In genomic region chr19:45524575-45525129, GRCh38 we compare ENCODE assay signal across 22 cellular contexts. TPM values are rescaled to one million over a fixed set of nuclear protein-coding genes. Genes with fewer than 3 reads are reported as not detected.
DNase-seq lines count a peak whose midpoint lies in the region; ATAC-seq, FAIRE-seq and TF ChIP-seq lines count a peak whose summit lies in the region.
"Had no signal": no experiment of that assay in that cellular context is flagged by ENCODE, and none has a peak within 500 bp of the region (broad histone marks: within the 10 kb centered on the region; RNA-seq: fewer than 3 reads in every experiment).

No MANE protein-coding gene starts in this region.

- intact Hi-C loops in HepG2 (cut with micrococcal nuclease; ENCODE audit: unreplicated experiment), result loop anchor here (5.0 kb wide), 1 partner anchor 33 kb away; no protein-coding TSS in a partner anchor

- H3K4me3 ChIP-seq in liver (ENCODE audit: low read depth in 1 of 3, low read length in 3 of 3) (no peak overlapping the region), HepG2 (replicated peaks in 1 of 3; ENCODE audit: insufficient read depth in 1 of 3, low read depth in 2 of 3, low read length in 3 of 3) (no peak overlapping the region), gastroesophageal sphincter (no peak overlapping the region), neutrophil (ENCODE audit: low read depth in 1 of 2, low read length in 1 of 2) (no peak overlapping the region)
- H3K4me3 ChIP-seq: ascending aorta, ovary, upper lobe of right lung had no signal

- TF ChIP-seq CTCF in liver (IDR thresholded peaks at IDR 0.05; ENCODE audit: low read depth, low read length, missing input control) (no peak), HepG2 (CRISPR knock-in tag; IDR thresholded peaks at IDR 0.05) (no peak), gastroesophageal sphincter (IDR thresholded peaks at IDR 0.05) (no peak), neutrophil (IDR thresholded peaks at IDR 0.05) (no peak)

- H4K20me1 ChIP-seq in HepG2 (ENCODE audit: insufficient read depth, low read length), result peaks cover 4% of the 10 kb centered on the region; the same call in 1 of the 2 replicates

- in situ Hi-C loops in HepG2 (cut with HindIII; ENCODE audit: extremely low pct_ligation_motif_present, low pct_unique_long_range_greater_than_20kb), result loop anchor here (5.0 kb wide), 1 partner anchor 33 kb away; no protein-coding TSS in a partner anchor

- H2AFZ ChIP-seq in HepG2 (ENCODE audit: low read length), result no peak overlapping the region

- H3K9ac ChIP-seq in liver (ENCODE audit: low read depth in 1 of 2, low read length in 2 of 2) (no peak overlapping the region), HepG2 (ENCODE audit: insufficient read depth, low read depth, low read length) (no peak overlapping the region)

- H3K36me3 ChIP-seq in liver (ENCODE audit: control insufficient read depth in 4 of 4, insufficient read depth in 3 of 4, low read depth in 1 of 4, low read length in 3 of 4), result peaks cover 1 to 23% (median 9%) of the 10 kb centered on the region in 4 donors
- peaks cover 28 to 54% of the 10 kb centered on the region in 2 experiments for H3K36me3 ChIP-seq in HepG2 (replicated peaks in 1 of 2; ENCODE audit: control insufficient read depth in 1 of 2, insufficient read depth in 2 of 2, low read length in 2 of 2)
- peaks cover 0 to 76% of the 10 kb centered on the region in 2 donors for H3K36me3 ChIP-seq in gastroesophageal sphincter
- H3K36me3 ChIP-seq in neutrophil, result peaks cover 98% of the 10 kb centered on the region
- H3K36me3 ChIP-seq: ovary had no signal

- TF ChIP-seq EP300 in HepG2 (IDR thresholded peaks at IDR 0.05; ENCODE audit: low read depth in 2 of 2, low read length in 2 of 2) (no peak), HepG2 (CRISPR knock-in tag; IDR thresholded peaks at IDR 0.05; ENCODE audit: borderline replicate concordance) (no peak), gastroesophageal sphincter (IDR thresholded peaks at IDR 0.05) (no peak)

- H3K4me1 ChIP-seq in liver (ENCODE audit: control insufficient read depth in 4 of 4, insufficient read depth in 4 of 4, low read length in 3 of 4) (peaks cover 5 to 23% (median 9%) of the 10 kb centered on the region in 4 donors), HepG2 (ENCODE audit: insufficient read depth, low read length) (no peaks in the 10 kb centered on the region), gastroesophageal sphincter (peaks cover 0 to 88% (median 12%) of the 10 kb centered on the region in 3 donors), neutrophil (ENCODE audit: control insufficient read depth in 1 of 2, insufficient read depth in 1 of 2, low read depth in 1 of 2, low read length in 1 of 2) (peaks cover 74 to 90% of the 10 kb centered on the region in 2 experiments)
- H3K4me1 ChIP-seq: upper lobe of right lung had no signal

- no TSS peak for BruUV-seq in HepG2 (replicated peaks; lab: Mats Ljungman, UMichigan)

- no peaks in the 10 kb centered on the region for H3K27me3 ChIP-seq in liver (ENCODE audit: control insufficient read depth in 4 of 4, insufficient read depth in 4 of 4, low read length in 3 of 4)
- H3K27me3 ChIP-seq in HepG2 (ENCODE audit: control insufficient read depth in 1 of 2, insufficient read depth in 2 of 2, low read length in 2 of 2), result no peaks in the 10 kb centered on the region
- peaks cover 5% of the 10 kb centered on the region for H3K27me3 ChIP-seq in gastroesophageal sphincter
- no peaks in the 10 kb centered on the region for H3K27me3 ChIP-seq in neutrophil
- H3K27me3 ChIP-seq: ovary, upper lobe of right lung had no signal

- CTCF ChIA-PET in HepG2 (lab: Yijun Ruan, JAX; ENCODE audit: low intra/inter-chr PET ratio, low total read pairs), result no interaction called here

- H3K4me2 ChIP-seq in HepG2 (ENCODE audit: low read depth, low read length), result no peak overlapping the region

- FAIRE-seq in HepG2 (lab: Jason Lieb, UNC), result no peak
- FAIRE-seq: H54 had no signal

- POLR2A ChIA-PET in HepG2 (lab: Yijun Ruan, JAX), result interaction anchor here (0.6 kb wide), 1 partner anchor 216 kb away, joined by 3 read pairs; no protein-coding TSS in a partner anchor

- TF ChIP-seq RAD21 in liver (IDR thresholded peaks at IDR 0.05), result no peak
- no peak for TF ChIP-seq RAD21 in HepG2 (CRISPR knock-in tag; IDR thresholded peaks at IDR 0.05)

- WGBS in liver, result 66% methylated on average over 15 of the region's 15 CpGs
- 97% methylated on average over 15 of the region's 15 CpGs for WGBS in HepG2 (ENCODE audit: low lambda C conversion rate)
- WGBS in gastroesophageal sphincter (ENCODE audit: low coverage in 1 of 2), 2 donors, result 71 to 83% methylated on average over 7 to 8 of the region's 15 CpGs

- no peak for TF ChIP-seq POLR2A in HepG2 (IDR thresholded peaks at IDR 0.05; ENCODE audit: insufficient read depth in 1 of 2, low read depth in 2 of 2, low read length in 2 of 2)
- no peak for TF ChIP-seq POLR2A in gastroesophageal sphincter (IDR thresholded peaks at IDR 0.05)

- H3K79me2 ChIP-seq in HepG2 (ENCODE audit: insufficient read depth, low read length), result no peaks in the 10 kb centered on the region

- H3K9me3 ChIP-seq in liver (ENCODE audit: control insufficient read depth in 4 of 4, low read length in 3 of 4), result no peaks in the 10 kb centered on the region
- no peaks in the 10 kb centered on the region for H3K9me3 ChIP-seq in HepG2 (ENCODE audit: low read length)
- no peaks in the 10 kb centered on the region for H3K9me3 ChIP-seq in gastroesophageal sphincter
- peaks cover 6% of the 10 kb centered on the region for H3K9me3 ChIP-seq in neutrophil
- H3K9me3 ChIP-seq: ascending aorta, ovary, upper lobe of right lung had no signal

- no peak for DNase-seq in HepG2 (ENCODE audit: low spot score)
- no peak for DNase-seq in LoVo (ENCODE audit: low spot score)
- DNase-seq: activated CD4-positive, alpha-beta T cell treated with anti-CD3 and anti-CD28 coated beads, Interleukin-2, amount 50 U/mL, for 4 hours; cerebellar nuclear complex; DMS79; GF-D8; left colon; natural killer cell; NCI-H1048; NCI-H187 treated with DMSO at 0.1 percent for 48 hours; NCI-H69; RPMI8226; upper lobe of right lung had no signal

- no peak for ATAC-seq in HepG2
- ATAC-seq in gastroesophageal sphincter, result no peak
- ATAC-seq in GM19351 (IDR thresholded peaks at IDR 0.05; ENCODE audit: unreplicated experiment), result no peak
- no peak for ATAC-seq in GM21529 (IDR thresholded peaks at IDR 0.05; ENCODE audit: unreplicated experiment)
- no peak for ATAC-seq in HG02970 (IDR thresholded peaks at IDR 0.05; ENCODE audit: low FRiP score, unreplicated experiment)
- ATAC-seq: left colon, upper lobe of right lung had no signal

- H3K27ac ChIP-seq in liver (ENCODE audit: low read depth in 1 of 2, low read length in 2 of 2) (no peak overlapping the region), HepG2 (ENCODE audit: extremely low read length, insufficient read depth, low read length) (no peak overlapping the region), gastroesophageal sphincter (peak overlapping the region in 3 of 4 donors; percentile 62 to 75 (median 70)), neutrophil (peak overlapping the region; percentile 75)
- H3K27ac ChIP-seq: ovary, upper lobe of right lung had no signal

RNA-seq across cellular contexts. Expression of gene VASP, which starts 17.4 kb away (rescaled TPM):
- total RNA-seq in liver (10 to 100 TPM; 20.2 to 29.1 TPM), HepG2 (2016; rRNA removed; fragmentation: Illumina TruSeq; extraction: Trizol) (64.6 and 67.1 TPM in 2 replicates), gastroesophageal sphincter (100 to 1,000 TPM; 140 to 246 (median 167) TPM)
- polyA plus RNA-seq in liver (10 to 100 TPM in 1 of 2 donors, 1 to 10 TPM in 1; 7.3 to 25.3 TPM), HepG2 (2011; rRNA removed) (41.8 and 49.1 TPM in 2 replicates)
- total RNA-seq in HepG2 (2016; cell fraction: cytosol; rRNA removed; fragmentation: Illumina TruSeq; extraction: Trizol; ENCODE audit: low read depth), result 22.8 and 24.0 TPM in 2 replicates
- 60.7 and 68.5 TPM in 2 replicates for total RNA-seq in HepG2 (2016; cell fraction: insoluble cytoplasmic fraction; rRNA removed; fragmentation: Illumina TruSeq; extraction: Trizol)
- 55.3 and 59.3 TPM in 2 replicates for total RNA-seq in HepG2 (2016; cell fraction: membrane; rRNA removed; fragmentation: Illumina TruSeq; extraction: Trizol)
- 38.8 and 40.6 TPM in 2 replicates for total RNA-seq in HepG2 (2016; cell fraction: nucleus; rRNA removed; fragmentation: Illumina TruSeq; extraction: Trizol)
- 29.9 and 46.4 TPM in 2 replicates for polyA plus RNA-seq in HepG2 (2011; cell fraction: cytosol; rRNA removed)
- 78.2 and 83.1 TPM in 2 replicates for polyA plus RNA-seq in HepG2 (2011; cell fraction: nucleus; rRNA removed)
- polyA plus RNA-seq in HepG2 (2012), result 30.9 and 35.9 TPM in 2 replicates
- 20.6 and 22.3 TPM in 2 replicates for polyA plus RNA-seq in HepG2 (2016; cell fraction: cytosol; fragmentation: Illumina TruSeq; extraction: Trizol; ENCODE audit: low read depth)
- polyA plus RNA-seq in HepG2 (2016; cell fraction: insoluble cytoplasmic fraction; fragmentation: Illumina TruSeq; extraction: Trizol; ENCODE audit: low read depth), result 75.4 and 76.4 TPM in 2 replicates
- 40.8 and 44.1 TPM in 2 replicates for polyA plus RNA-seq in HepG2 (2016; cell fraction: membrane; fragmentation: Illumina TruSeq; extraction: Trizol; ENCODE audit: low read depth)
- polyA plus RNA-seq in HepG2 (2016; cell fraction: nucleus; fragmentation: Illumina TruSeq; extraction: Trizol; ENCODE audit: insufficient read depth, low read depth), result 70.9 and 74.4 TPM in 2 replicates
- 38.0 and 110 TPM in 2 replicates for polyA minus RNA-seq in HepG2 (2011; rRNA and poly(A)+ RNA removed; ENCODE audit: low replicate concordance)
- 36.7 and 47.2 TPM in 2 replicates for polyA minus RNA-seq in HepG2 (2011; cell fraction: cytosol; rRNA and poly(A)+ RNA removed)
- polyA minus RNA-seq in HepG2 (2011; cell fraction: nucleus; rRNA and poly(A)+ RNA removed), result 31.7 and 50.2 TPM in 2 replicates

RNA-seq across cellular contexts. Expression of gene PPM1N, which starts 26.4 kb away (rescaled TPM):
- total RNA-seq in liver (1 to 10 TPM in 1 of 2 donors, under 1 TPM in 1; 0.17 to 1.5 TPM), HepG2 (2016; rRNA removed; fragmentation: Illumina TruSeq; extraction: Trizol) (0.31 and 0.67 TPM in 2 replicates), gastroesophageal sphincter (1 to 10 TPM in 3 of 4 donors, under 1 TPM in 1; 0.96 to 3.2 (median 2.1) TPM)
- polyA plus RNA-seq in liver (under 1 TPM; 0.45 to 0.49 TPM), HepG2 (2011; rRNA removed) (1.3 and 1.8 TPM in 2 replicates)
- total RNA-seq in HepG2 (2016; cell fraction: cytosol; rRNA removed; fragmentation: Illumina TruSeq; extraction: Trizol; ENCODE audit: low read depth), result 0.53 and 0.71 TPM in 2 replicates
- 0.48 and 0.91 TPM in 2 replicates for total RNA-seq in HepG2 (2016; cell fraction: insoluble cytoplasmic fraction; rRNA removed; fragmentation: Illumina TruSeq; extraction: Trizol)
- total RNA-seq in HepG2 (2016; cell fraction: membrane; rRNA removed; fragmentation: Illumina TruSeq; extraction: Trizol), result 0.72 and 1.2 TPM in 2 replicates
- total RNA-seq in HepG2 (2016; cell fraction: nucleus; rRNA removed; fragmentation: Illumina TruSeq; extraction: Trizol), result not detected in 2 replicates
- 2.6 TPM in 2 replicates for polyA plus RNA-seq in HepG2 (2011; cell fraction: cytosol; rRNA removed)
- 1.1 and 2.1 TPM in 2 replicates for polyA plus RNA-seq in HepG2 (2011; cell fraction: nucleus; rRNA removed)
- 1.4 and 1.9 TPM in 2 replicates for polyA plus RNA-seq in HepG2 (2012)
- polyA plus RNA-seq in HepG2 (2016; cell fraction: cytosol; fragmentation: Illumina TruSeq; extraction: Trizol; ENCODE audit: low read depth), result 0.86 and 1.5 TPM in 2 replicates
- 0.76 TPM in 1 of 2 replicates, not detected in the other for polyA plus RNA-seq in HepG2 (2016; cell fraction: insoluble cytoplasmic fraction; fragmentation: Illumina TruSeq; extraction: Trizol; ENCODE audit: low read depth)
- polyA plus RNA-seq in HepG2 (2016; cell fraction: membrane; fragmentation: Illumina TruSeq; extraction: Trizol; ENCODE audit: low read depth), result 0.77 and 1.1 TPM in 2 replicates
- polyA plus RNA-seq in HepG2 (2016; cell fraction: nucleus; fragmentation: Illumina TruSeq; extraction: Trizol; ENCODE audit: insufficient read depth, low read depth), result 1.2 TPM in 1 of 2 replicates, not detected in the other
- polyA minus RNA-seq in HepG2 (2011; rRNA and poly(A)+ RNA removed; ENCODE audit: low replicate concordance), result 0.23 TPM in 1 of 2 replicates, not detected in the other
- not detected in 2 replicates for polyA minus RNA-seq in HepG2 (2011; cell fraction: cytosol; rRNA and poly(A)+ RNA removed)
- polyA minus RNA-seq in HepG2 (2011; cell fraction: nucleus; rRNA and poly(A)+ RNA removed), result 0.50 TPM in 1 of 2 replicates, not detected in the other

RNA-seq across cellular contexts. Expression of gene RTN2, which starts 27.8 kb away (rescaled TPM):
- total RNA-seq in liver (1 to 10 TPM; 1.0 to 1.6 TPM), HepG2 (2016; rRNA removed; fragmentation: Illumina TruSeq; extraction: Trizol) (2.1 and 2.9 TPM in 2 replicates), gastroesophageal sphincter (10 to 100 TPM; 11.0 to 19.6 (median 15.3) TPM)
- polyA plus RNA-seq in liver (1 to 10 TPM; 1.3 to 3.5 TPM), HepG2 (2011; rRNA removed) (17.1 and 18.0 TPM in 2 replicates)
- total RNA-seq in HepG2 (2016; cell fraction: cytosol; rRNA removed; fragmentation: Illumina TruSeq; extraction: Trizol; ENCODE audit: low read depth), result 5.1 and 6.2 TPM in 2 replicates
- 2.0 and 3.5 TPM in 2 replicates for total RNA-seq in HepG2 (2016; cell fraction: insoluble cytoplasmic fraction; rRNA removed; fragmentation: Illumina TruSeq; extraction: Trizol)
- 6.2 and 8.3 TPM in 2 replicates for total RNA-seq in HepG2 (2016; cell fraction: membrane; rRNA removed; fragmentation: Illumina TruSeq; extraction: Trizol)
- total RNA-seq in HepG2 (2016; cell fraction: nucleus; rRNA removed; fragmentation: Illumina TruSeq; extraction: Trizol), result 2.3 and 2.8 TPM in 2 replicates
- polyA plus RNA-seq in HepG2 (2011; cell fraction: cytosol; rRNA removed), result 13.2 and 17.0 TPM in 2 replicates
- polyA plus RNA-seq in HepG2 (2011; cell fraction: nucleus; rRNA removed), result 12.6 and 14.7 TPM in 2 replicates
- 11.2 and 15.2 TPM in 2 replicates for polyA plus RNA-seq in HepG2 (2012)
- 8.6 and 9.5 TPM in 2 replicates for polyA plus RNA-seq in HepG2 (2016; cell fraction: cytosol; fragmentation: Illumina TruSeq; extraction: Trizol; ENCODE audit: low read depth)
- 3.9 and 4.7 TPM in 2 replicates for polyA plus RNA-seq in HepG2 (2016; cell fraction: insoluble cytoplasmic fraction; fragmentation: Illumina TruSeq; extraction: Trizol; ENCODE audit: low read depth)
- polyA plus RNA-seq in HepG2 (2016; cell fraction: membrane; fragmentation: Illumina TruSeq; extraction: Trizol; ENCODE audit: low read depth), result 9.5 and 9.7 TPM in 2 replicates
- polyA plus RNA-seq in HepG2 (2016; cell fraction: nucleus; fragmentation: Illumina TruSeq; extraction: Trizol; ENCODE audit: insufficient read depth, low read depth), result 11.0 and 11.5 TPM in 2 replicates
- polyA minus RNA-seq in HepG2 (2011; rRNA and poly(A)+ RNA removed; ENCODE audit: low replicate concordance), result 6.0 and 30.0 TPM in 2 replicates
- 7.6 and 8.3 TPM in 2 replicates for polyA minus RNA-seq in HepG2 (2011; cell fraction: cytosol; rRNA and poly(A)+ RNA removed)
- 7.1 and 7.6 TPM in 2 replicates for polyA minus RNA-seq in HepG2 (2011; cell fraction: nucleus; rRNA and poly(A)+ RNA removed)

RNA-seq across cellular contexts. Expression of gene FOSB, which starts 56.9 kb away (rescaled TPM):
- 1 to 10 TPM in 1 of 2 donors, under 1 TPM in 1; 0.28 to 1.3 TPM for total RNA-seq in liver
- under 1 TPM; 0.18 to 0.51 TPM for polyA plus RNA-seq in liver
- 0.21 and 6.0 TPM in 2 replicates for total RNA-seq in HepG2 (2016; rRNA removed; fragmentation: Illumina TruSeq; extraction: Trizol)
- total RNA-seq in HepG2 (2016; cell fraction: cytosol; rRNA removed; fragmentation: Illumina TruSeq; extraction: Trizol; ENCODE audit: low read depth), result 0.79 and 0.91 TPM in 2 replicates
- 0.37 and 5.7 TPM in 2 replicates for total RNA-seq in HepG2 (2016; cell fraction: insoluble cytoplasmic fraction; rRNA removed; fragmentation: Illumina TruSeq; extraction: Trizol)
- 0.93 and 1.2 TPM in 2 replicates for total RNA-seq in HepG2 (2016; cell fraction: membrane; rRNA removed; fragmentation: Illumina TruSeq; extraction: Trizol)
- 17.8 and 18.2 TPM in 2 replicates for total RNA-seq in HepG2 (2016; cell fraction: nucleus; rRNA removed; fragmentation: Illumina TruSeq; extraction: Trizol)
- polyA plus RNA-seq in HepG2 (2011; rRNA removed), result 2.8 TPM in 2 replicates
- 0.67 and 0.69 TPM in 2 replicates for polyA plus RNA-seq in HepG2 (2011; cell fraction: cytosol; rRNA removed)
- 23.1 and 35.9 TPM in 2 replicates for polyA plus RNA-seq in HepG2 (2011; cell fraction: nucleus; rRNA removed)
- 0.51 and 1.1 TPM in 2 replicates for polyA plus RNA-seq in HepG2 (2012)
- not detected in 2 replicates for polyA plus RNA-seq in HepG2 (2016; cell fraction: cytosol; fragmentation: Illumina TruSeq; extraction: Trizol; ENCODE audit: low read depth)
- polyA plus RNA-seq in HepG2 (2016; cell fraction: insoluble cytoplasmic fraction; fragmentation: Illumina TruSeq; extraction: Trizol; ENCODE audit: low read depth), result 0.35 and 0.74 TPM in 2 replicates
- 0.17 and 0.41 TPM in 2 replicates for polyA plus RNA-seq in HepG2 (2016; cell fraction: membrane; fragmentation: Illumina TruSeq; extraction: Trizol; ENCODE audit: low read depth)
- 17.9 and 36.0 TPM in 2 replicates for polyA plus RNA-seq in HepG2 (2016; cell fraction: nucleus; fragmentation: Illumina TruSeq; extraction: Trizol; ENCODE audit: insufficient read depth, low read depth)
- 16.2 and 24.3 TPM in 2 replicates for polyA minus RNA-seq in HepG2 (2011; rRNA and poly(A)+ RNA removed; ENCODE audit: low replicate concordance)
- 1.5 and 2.2 TPM in 2 replicates for polyA minus RNA-seq in HepG2 (2011; cell fraction: cytosol; rRNA and poly(A)+ RNA removed)
- polyA minus RNA-seq in HepG2 (2011; cell fraction: nucleus; rRNA and poly(A)+ RNA removed), result 32.3 and 48.2 TPM in 2 replicates
- 10 to 100 TPM in 2 of 4 donors, 1 to 10 TPM in 2; 1.9 to 38.0 (median 15.6) TPM for total RNA-seq in gastroesophageal sphincter

RNA-seq across cellular contexts. Expression of gene OPA3, which starts 60.0 kb away (rescaled TPM):
- total RNA-seq in liver (1 to 10 TPM; 3.8 to 6.7 TPM), HepG2 (2016; rRNA removed; fragmentation: Illumina TruSeq; extraction: Trizol) (7.8 and 8.3 TPM in 2 replicates), gastroesophageal sphincter (10 to 100 TPM in 3 of 4 donors, 1 to 10 TPM in 1; 5.7 to 14.9 (median 11.6) TPM)
- polyA plus RNA-seq in liver (1 to 10 TPM; 5.8 to 9.4 TPM), HepG2 (2011; rRNA removed) (16.6 and 17.7 TPM in 2 replicates)
- 0.81 and 1.1 TPM in 2 replicates for total RNA-seq in HepG2 (2016; cell fraction: cytosol; rRNA removed; fragmentation: Illumina TruSeq; extraction: Trizol; ENCODE audit: low read depth)
- 9.0 and 9.2 TPM in 2 replicates for total RNA-seq in HepG2 (2016; cell fraction: insoluble cytoplasmic fraction; rRNA removed; fragmentation: Illumina TruSeq; extraction: Trizol)
- total RNA-seq in HepG2 (2016; cell fraction: membrane; rRNA removed; fragmentation: Illumina TruSeq; extraction: Trizol), result 3.3 and 3.4 TPM in 2 replicates
- 3.2 and 4.2 TPM in 2 replicates for total RNA-seq in HepG2 (2016; cell fraction: nucleus; rRNA removed; fragmentation: Illumina TruSeq; extraction: Trizol)
- 13.1 and 15.8 TPM in 2 replicates for polyA plus RNA-seq in HepG2 (2011; cell fraction: cytosol; rRNA removed)
- 7.5 and 8.6 TPM in 2 replicates for polyA plus RNA-seq in HepG2 (2011; cell fraction: nucleus; rRNA removed)
- 5.2 and 7.4 TPM in 2 replicates for polyA plus RNA-seq in HepG2 (2012)
- polyA plus RNA-seq in HepG2 (2016; cell fraction: cytosol; fragmentation: Illumina TruSeq; extraction: Trizol; ENCODE audit: low read depth), result 0.77 TPM in 2 replicates
- 10.0 and 10.6 TPM in 2 replicates for polyA plus RNA-seq in HepG2 (2016; cell fraction: insoluble cytoplasmic fraction; fragmentation: Illumina TruSeq; extraction: Trizol; ENCODE audit: low read depth)
- 1.6 and 2.3 TPM in 2 replicates for polyA plus RNA-seq in HepG2 (2016; cell fraction: membrane; fragmentation: Illumina TruSeq; extraction: Trizol; ENCODE audit: low read depth)
- 7.8 and 8.0 TPM in 2 replicates for polyA plus RNA-seq in HepG2 (2016; cell fraction: nucleus; fragmentation: Illumina TruSeq; extraction: Trizol; ENCODE audit: insufficient read depth, low read depth)
- polyA minus RNA-seq in HepG2 (2011; rRNA and poly(A)+ RNA removed; ENCODE audit: low replicate concordance), result 21.3 and 30.2 TPM in 2 replicates
- polyA minus RNA-seq in HepG2 (2011; cell fraction: cytosol; rRNA and poly(A)+ RNA removed), result 7.1 and 7.5 TPM in 2 replicates
- 2.6 and 3.0 TPM in 2 replicates for polyA minus RNA-seq in HepG2 (2011; cell fraction: nucleus; rRNA and poly(A)+ RNA removed)

Comparison
In these comparisons a context has a peak if more than half of its experiments do, and no peak if none do; other contexts are left out.
1. H3K27ac ChIP-seq: peak in gastroesophageal sphincter (3 of 4) and neutrophil (single experiment); none in liver (0 of 2) and HepG2 (single experiment).